20 cellular contexts compared by ENCODE assay signal in the genomic region with DNA sequence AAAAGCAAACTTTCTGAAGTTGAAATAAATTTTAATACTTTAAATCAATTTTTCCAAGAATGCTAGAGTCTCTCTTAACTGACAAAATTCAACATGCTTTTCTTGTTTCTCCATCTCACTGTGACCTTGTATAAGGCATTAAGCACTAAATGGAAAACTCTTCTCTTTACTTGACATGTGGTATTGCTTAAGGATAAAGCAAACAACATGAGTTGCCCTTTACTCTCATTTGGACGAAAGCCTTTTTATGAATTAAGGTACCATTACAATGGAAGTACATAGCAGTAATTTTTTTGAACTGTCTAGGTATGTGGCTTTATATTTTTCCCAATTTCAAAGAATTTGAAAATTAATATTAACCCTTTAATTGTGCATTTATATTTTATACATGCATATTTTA. TPM values are rescaled to one million over a fixed set of nuclear protein-coding genes. Genes with fewer than 3 reads are reported as not detected.
"Had no signal": no experiment of that assay in that cellular context is flagged by ENCODE, and none has a peak within 500 bp of the region (broad histone marks: within the 10 kb centered on the region; RNA-seq: fewer than 3 reads in every experiment).

No MANE protein-coding gene starts in this region.

- H3K27me3 ChIP-seq: hepatocyte had no signal

- H3K4me2 ChIP-seq: hepatocyte had no signal

- H3K27ac ChIP-seq: parathyroid adenoma had no signal

- FAIRE-seq: TTC549 had no signal

- H3K9ac ChIP-seq: parathyroid adenoma had no signal

- H3K27me3 Mint-ChIP-seq: activated B cell treated with CpG ODN at 0.5 μM for 24 hours; brain; central memory CD8-positive, alpha-beta T cell; dendritic cell treated with granulocyte-macrophage colony-stimulating factor and Interleukin-4, amounts not matched to agents 40 ng/mL and 50 ng/mL, for 4 days; effector memory CD8-positive, alpha-beta T cell; type B pancreatic cell had no signal

- H3K36me3 Mint-ChIP-seq: brain; stimulated activated effector memory CD8-positive, alpha-beta T cell treated with anti-CD3 and anti-CD28 coated beads, Interleukin-12 subunit alpha, Interleukin-12 subunit beta, amount 100 ng/mL, for 72 hours; type B pancreatic cell had no signal

- H3K9me3 Mint-ChIP-seq: activated B cell treated with CpG ODN at 0.5 μM for 24 hours; activated CD4-positive, alpha-beta T cell treated with anti-CD3 and anti-CD28 coated beads, Interleukin-2, amount 10 ng/mL, durations not matched to agents 24 days and 14 days; central memory CD8-positive, alpha-beta T cell; effector memory CD8-positive, alpha-beta T cell; stimulated activated effector memory CD8-positive, alpha-beta T cell treated with anti-CD3 and anti-CD28 coated beads, Interleukin-12 subunit alpha, Interleukin-12 subunit beta, amount 100 ng/mL, for 72 hours had no signal

- ATAC-seq: effector memory CD8-positive, alpha-beta T cell; stimulated activated effector memory CD8-positive, alpha-beta T cell treated with anti-CD3 and anti-CD28 coated beads, Interleukin-12 subunit alpha, Interleukin-12 subunit beta, amount 100 ng/mL, for 72 hours; T-helper 17 cell had no signal

- DNase-seq: activated B cell treated with CpG ODN at 0.5 μM for 24 hours; activated CD4-positive, alpha-beta T cell treated with anti-CD3 and anti-CD28 coated beads, Interleukin-2, amount 10 ng/mL, durations not matched to agents 24 days and 14 days; activated naive CD4-positive, alpha-beta T cell treated with anti-CD3 and anti-CD28 coated beads, Interleukin-2, amount 50 U/mL, for 16 hours; activated T-cell treated with anti-CD3 and anti-CD28 coated beads, Interleukin-2, amount 50 U/mL, for 1 hour; amygdala; effector memory CD8-positive, alpha-beta T cell; erythroblast; midbrain; T-helper 17 cell had no signal

- H3K4me1 ChIP-seq: parathyroid adenoma had no signal

- H3K4me3 Mint-ChIP-seq: activated B cell treated with CpG ODN at 0.5 μM for 24 hours; activated CD4-positive, alpha-beta T cell treated with anti-CD3 and anti-CD28 coated beads, Interleukin-2, amount 10 ng/mL, durations not matched to agents 24 days and 14 days; brain; central memory CD8-positive, alpha-beta T cell; dendritic cell treated with granulocyte-macrophage colony-stimulating factor and Interleukin-4, amounts not matched to agents 40 ng/mL and 50 ng/mL, for 4 days; effector memory CD8-positive, alpha-beta T cell; stimulated activated effector memory CD8-positive, alpha-beta T cell treated with anti-CD3 and anti-CD28 coated beads, Interleukin-12 subunit alpha, Interleukin-12 subunit beta, amount 100 ng/mL, for 72 hours; T-helper 17 cell; type B pancreatic cell had no signal

- H2AFZ ChIP-seq: hepatocyte, parathyroid adenoma had no signal

- H3K4me3 ChIP-seq: hepatocyte, lung had no signal

- H3K79me2 ChIP-seq: hepatocyte, parathyroid adenoma had no signal

- H3K27ac Mint-ChIP-seq: activated B cell treated with CpG ODN at 0.5 μM for 24 hours; activated CD4-positive, alpha-beta T cell treated with anti-CD3 and anti-CD28 coated beads, Interleukin-2, amount 10 ng/mL, durations not matched to agents 24 days and 14 days; brain; dendritic cell treated with granulocyte-macrophage colony-stimulating factor and Interleukin-4, amounts not matched to agents 40 ng/mL and 50 ng/mL, for 4 days; effector memory CD8-positive, alpha-beta T cell; stimulated activated effector memory CD8-positive, alpha-beta T cell treated with anti-CD3 and anti-CD28 coated beads, Interleukin-12 subunit alpha, Interleukin-12 subunit beta, amount 100 ng/mL, for 72 hours; T-helper 17 cell; type B pancreatic cell had no signal

- H3K4me1 Mint-ChIP-seq: activated B cell treated with CpG ODN at 0.5 μM for 24 hours; activated CD4-positive, alpha-beta T cell treated with anti-CD3 and anti-CD28 coated beads, Interleukin-2, amount 10 ng/mL, durations not matched to agents 24 days and 14 days; brain; central memory CD8-positive, alpha-beta T cell; stimulated activated effector memory CD8-positive, alpha-beta T cell treated with anti-CD3 and anti-CD28 coated beads, Interleukin-12 subunit alpha, Interleukin-12 subunit beta, amount 100 ng/mL, for 72 hours; T-helper 17 cell had no signal

RNA-seq across cellular contexts. Expression of gene STRIT1, which starts 1.4 kb away (rescaled TPM):
- total RNA-seq: activated B cell treated with CpG ODN at 0.5 μM for 24 hours; activated CD4-positive, alpha-beta T cell treated with anti-CD3 and anti-CD28 coated beads, Interleukin-2, amount 10 ng/mL, durations not matched to agents 24 days and 14 days; activated CD8-positive, alpha-beta memory T cell treated with anti-CD3 and anti-CD28 coated beads for 36 hours; lung; subcutaneous adipose tissue; T-helper 17 cell had no signal
- polyA plus RNA-seq: lung had no signal
